25 cellular contexts compared by ENCODE assay signal in genomic region chr20:24418731-24419130, GRCh38. TPM values are rescaled to one million over a fixed set of nuclear protein-coding genes. Genes with fewer than 3 reads are reported as not detected.
"Had no signal": no experiment of that assay in that cellular context is flagged by ENCODE, and none has a peak within 500 bp of the region (broad histone marks: within the 10 kb centered on the region; RNA-seq: fewer than 3 reads in every experiment).

No MANE protein-coding gene starts in this region.

- H3K27me3 Mint-ChIP-seq: naive B cell, type B pancreatic cell had no signal

- H3K27ac ChIP-seq: coronary artery, gastrocnemius medialis, neutrophil, spleen, stomach, thyroid gland had no signal

- H3K9me3 ChIP-seq: gastrocnemius medialis, neutrophil, thyroid gland had no signal

- H3K36me3 Mint-ChIP-seq: naive B cell, type B pancreatic cell had no signal

- H3K27ac Mint-ChIP-seq: naive B cell, type B pancreatic cell had no signal

- ATAC-seq: esophagus mucosa, gastrocnemius medialis, left ventricle myocardium superior, sciatic nerve had no signal

- H3K27me3 ChIP-seq: gastrocnemius medialis, neutrophil, thyroid gland had no signal

- H3K4me3 ChIP-seq: coronary artery, gastrocnemius medialis, lung, spleen, stomach, thyroid gland had no signal

- DNase-seq: cerebellar nuclear complex; effector CD8-positive, alpha-beta T cell; gastrocnemius medialis; glutamatergic neuron; islet precursor cell; left cardiac atrium; left ventricle myocardium superior; mesendoderm; naive B cell; posterior cingulate gyrus; spleen; stimulated activated CD4-positive, alpha-beta T cell treated with anti-CD3 and anti-CD28 coated beads, Interleukin-15, amount 100 ng/mL, for 24 hours; stimulated activated CD4-positive, alpha-beta T cell treated with anti-CD3 and anti-CD28 coated beads, Interleukin-1b, Interleukin-23, amount 100 ng/mL, for 48 hours; stimulated activated naive CD4-positive, alpha-beta T cell; stomach; thyroid gland had no signal

- H3K4me1 Mint-ChIP-seq: naive B cell had no signal

- H3K4me1 ChIP-seq: gastrocnemius medialis, spleen, stomach, thyroid gland had no signal

- H3K36me3 ChIP-seq: gastrocnemius medialis, neutrophil, spleen, stomach, thyroid gland had no signal

- H3K4me3 Mint-ChIP-seq: naive B cell, type B pancreatic cell had no signal

RNA-seq across cellular contexts. Expression of gene SYNDIG1, which starts 50.7 kb away (rescaled TPM):
- total RNA-seq: dermis microvascular lymphatic vessel endothelial cell, fibroblast of villous mesenchyme, pulmonary artery endothelial cell had no signal
